In genomic region chr22:43090130-43090789, GRCh38 we compare ENCODE assay signal across 8 cellular contexts. TPM values are rescaled to one million over a fixed set of nuclear protein-coding genes. Genes with fewer than 3 reads are reported as not detected.
DNase-seq lines count a peak whose midpoint lies in the region; ATAC-seq and TF ChIP-seq lines count a peak whose summit lies in the region.

No MANE protein-coding gene starts in this region.

- DNase-seq in DND-41 (peak; percentile 61), KBM-7 (peak; percentile 95), RPMI8226 (peak; percentile 74), Right ventricle myocardium superior (peak; percentile 60), pulmonary artery endothelial cell (ENCODE audit: low read depth, low spot score) (peak; percentile 59), activated gamma-delta T cell treated with Interleukin-2 at 50 U/mL for 16 hours (no peak)
- peak in 1 of 2 donors; percentile 53 for DNase-seq in activated naive CD4-positive, alpha-beta T cell treated with anti-CD3 and anti-CD28 coated beads, Interleukin-2, amount 50 U/mL, for 72 hours (ENCODE audit: low spot score in 2 of 2)

- no peaks in the 10 kb centered on the region for H3K9me3 ChIP-seq in DND-41 (ENCODE audit: insufficient read depth, low read length, severe bottlenecking)

- H3K4me1 ChIP-seq in DND-41 (ENCODE audit: insufficient read depth, low read length) = peaks cover 16% of the 10 kb centered on the region

- peak overlapping the region; percentile 70; the same call in 1 of the 2 replicates for H3K4me2 ChIP-seq in DND-41 (ENCODE audit: insufficient read depth, low read length)

- no peaks in the 10 kb centered on the region for H4K20me1 ChIP-seq in DND-41 (ENCODE audit: insufficient read depth, low read length)

- no peak overlapping the region for H3K27ac ChIP-seq in DND-41 (ENCODE audit: low read length)

- peak overlapping the region; percentile 59; the same call in 1 of the 2 replicates for H2AFZ ChIP-seq in DND-41 (ENCODE audit: low read depth, low read length)

- no peaks in the 10 kb centered on the region for H3K36me3 ChIP-seq in DND-41 (ENCODE audit: insufficient read depth, low read length)

- ATAC-seq in DND-41 (ENCODE audit: insufficient read depth, low read depth) = peak; percentile 27
- peak; percentile 26 to 48 for ATAC-seq in activated naive CD4-positive, alpha-beta T cell treated with anti-CD3 and anti-CD28 coated beads, Interleukin-2, amount 50 U/mL, for 72 hours
- peak; percentile 55 for ATAC-seq in Right ventricle myocardium superior (ENCODE audit: poor library complexity)
- ATAC-seq in GM21526 (IDR thresholded peaks at IDR 0.05; ENCODE audit: low FRiP score, unreplicated experiment) = no peak

- H3K4me3 ChIP-seq in DND-41 (ENCODE audit: low read depth in 1 of 2, low read length in 2 of 2) = no peak overlapping the region; a peak in 1 of 4 replicates

- H3K27me3 ChIP-seq in DND-41 (ENCODE audit: insufficient read depth, low read length, poor library complexity) = no peaks in the 10 kb centered on the region

- H3K36me3 Mint-ChIP-seq in activated naive CD4-positive, alpha-beta T cell treated with anti-CD3 and anti-CD28 coated beads, Interleukin-2, amount 50 U/mL, for 72 hours = peaks cover under 1% of the 10 kb centered on the region in 2 donors

- no peak overlapping the region for H3K9ac ChIP-seq in DND-41 (ENCODE audit: low read depth, low read length)

- peaks cover 3% of the 10 kb centered on the region; the same call in 1 of the 2 replicates for H3K79me2 ChIP-seq in DND-41 (ENCODE audit: insufficient read depth, low read length)

- intact Hi-C loops in Right ventricle myocardium superior (cut with DNase I) = loop anchor here (10.0 kb wide), 1 partner anchor 215 kb away; no protein-coding TSS in a partner anchor

- H3K9me3 Mint-ChIP-seq in activated naive CD4-positive, alpha-beta T cell treated with anti-CD3 and anti-CD28 coated beads, Interleukin-2, amount 50 U/mL, for 72 hours = peaks cover 0 to under 1% of the 10 kb centered on the region in 2 donors

- TF ChIP-seq CTCF in DND-41 (IDR thresholded peaks at IDR 0.05; ENCODE audit: borderline replicate concordance, extremely low read depth, low read length, poor library complexity, severe bottlenecking) = peak; percentile 70

- in situ Hi-C loops in KBM-7 (cut with MboI; ENCODE audit: low pct_unique_long_range_greater_than_20kb, low sequenced_read_pairs) = no loop called here

- peak overlapping the region in 1 of 2 donors; percentile 40 for H3K27ac Mint-ChIP-seq in activated naive CD4-positive, alpha-beta T cell treated with anti-CD3 and anti-CD28 coated beads, Interleukin-2, amount 50 U/mL, for 72 hours

RNA-seq across cellular contexts. Expression of gene TTLL1, which starts 1.1 kb away (rescaled TPM):
- total RNA-seq in activated naive CD4-positive, alpha-beta T cell treated with anti-CD3 and anti-CD28 coated beads, Interleukin-2, amount 50 U/mL, for 72 hours = 1 to 10 TPM; 5.6 to 6.0 TPM
- 7.8 TPM for total RNA-seq in Right ventricle myocardium superior
- 9.0 and 13.5 TPM in 2 replicates for total RNA-seq in pulmonary artery endothelial cell

RNA-seq across cellular contexts. Expression of gene BIK, which starts 20.3 kb away (rescaled TPM):
- total RNA-seq in activated naive CD4-positive, alpha-beta T cell treated with anti-CD3 and anti-CD28 coated beads, Interleukin-2, amount 50 U/mL, for 72 hours = 1 to 10 TPM in 1 of 2 donors, under 1 TPM in 1; 0.98 to 1.4 TPM
- total RNA-seq in Right ventricle myocardium superior (not detected), pulmonary artery endothelial cell (0.46 and 0.74 TPM in 2 replicates)

RNA-seq across cellular contexts. Expression of gene MCAT, which starts 52.9 kb away (rescaled TPM):
- 10 to 100 TPM in 1 of 2 donors, 1 to 10 TPM in 1; 6.0 to 19.4 TPM for total RNA-seq in activated naive CD4-positive, alpha-beta T cell treated with anti-CD3 and anti-CD28 coated beads, Interleukin-2, amount 50 U/mL, for 72 hours
- 16.9 TPM for total RNA-seq in Right ventricle myocardium superior
- total RNA-seq in pulmonary artery endothelial cell = 13.4 and 16.2 TPM in 2 replicates
